ENCODE assay signal across 1 cellular context in the genomic region with DNA sequence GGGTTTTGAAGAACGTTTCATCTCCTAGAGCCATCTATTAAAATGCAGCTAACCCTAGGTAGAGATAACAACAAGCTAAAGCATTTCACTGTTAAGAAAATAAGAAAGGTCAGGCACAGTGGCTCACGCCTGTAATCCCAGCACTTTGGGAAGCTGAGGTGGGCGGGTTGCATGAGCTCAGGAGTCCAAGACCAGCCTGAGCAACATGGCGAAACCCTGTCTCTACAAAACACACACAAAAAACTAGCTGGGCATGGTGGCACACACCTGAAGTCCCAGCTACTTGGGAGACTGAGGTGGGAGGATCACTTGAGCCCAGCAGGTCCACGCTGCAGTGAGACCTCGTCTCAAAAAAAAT.
TF ChIP-seq lines count a peak whose summit lies in the region.

No MANE protein-coding gene starts in this region.

TF ChIP-seq in HepG2, 621 proteins besides CTCF, POLR2A, EP300 and RAD21 (continued from another document):
- TF ChIP-seq ERF (CRISPR knock-in tag; IDR thresholded peaks at IDR 0.05) (no peak), ZNF644 (CRISPR knock-in tag; IDR thresholded peaks at IDR 0.05; ENCODE audit: low read depth) (peak; percentile 79), YY1 (IDR thresholded peaks at IDR 0.05; ENCODE audit: insufficient read depth, insufficient replicate concordance, low read depth, low read length) (peak; percentile 34), POLR2G (IDR thresholded peaks at IDR 0.05; ENCODE audit: low read depth, low read length) (0 out of 2 replicates have a peak, but pooled peaks have one; percentile 20), RARG (CRISPR knock-in tag; IDR thresholded peaks at IDR 0.05; ENCODE audit: low read depth) (no peak), GPN1 (CRISPR knock-in tag; IDR thresholded peaks at IDR 0.05; ENCODE audit: borderline replicate concordance) (no peak), KAT8 (CRISPR knock-in tag; IDR thresholded peaks at IDR 0.05) (peak; percentile 12; the same call in 1 of the 2 replicates), HNF4A (CRISPR knock-in tag; IDR thresholded peaks at IDR 0.05) (0 out of 2 replicates have a peak, but pooled peaks have one; percentile 39), ATF7-NPFF (CRISPR knock-in tag; IDR thresholded peaks at IDR 0.05; ENCODE audit: low read depth) (no peak), SNAPC2 (CRISPR knock-in tag; IDR thresholded peaks at IDR 0.05) (no peak), SATB2 (CRISPR knock-in tag; IDR thresholded peaks at IDR 0.05) (no peak)
- TF ChIP-seq, protein P1, sequence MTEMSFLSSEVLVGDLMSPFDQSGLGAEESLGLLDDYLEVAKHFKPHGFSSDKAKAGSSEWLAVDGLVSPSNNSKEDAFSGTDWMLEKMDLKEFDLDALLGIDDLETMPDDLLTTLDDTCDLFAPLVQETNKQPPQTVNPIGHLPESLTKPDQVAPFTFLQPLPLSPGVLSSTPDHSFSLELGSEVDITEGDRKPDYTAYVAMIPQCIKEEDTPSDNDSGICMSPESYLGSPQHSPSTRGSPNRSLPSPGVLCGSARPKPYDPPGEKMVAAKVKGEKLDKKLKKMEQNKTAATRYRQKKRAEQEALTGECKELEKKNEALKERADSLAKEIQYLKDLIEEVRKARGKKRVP (CRISPR knock-in tag; IDR thresholded peaks at IDR 0.05): no peak
- TF ChIP-seq, protein P2, sequence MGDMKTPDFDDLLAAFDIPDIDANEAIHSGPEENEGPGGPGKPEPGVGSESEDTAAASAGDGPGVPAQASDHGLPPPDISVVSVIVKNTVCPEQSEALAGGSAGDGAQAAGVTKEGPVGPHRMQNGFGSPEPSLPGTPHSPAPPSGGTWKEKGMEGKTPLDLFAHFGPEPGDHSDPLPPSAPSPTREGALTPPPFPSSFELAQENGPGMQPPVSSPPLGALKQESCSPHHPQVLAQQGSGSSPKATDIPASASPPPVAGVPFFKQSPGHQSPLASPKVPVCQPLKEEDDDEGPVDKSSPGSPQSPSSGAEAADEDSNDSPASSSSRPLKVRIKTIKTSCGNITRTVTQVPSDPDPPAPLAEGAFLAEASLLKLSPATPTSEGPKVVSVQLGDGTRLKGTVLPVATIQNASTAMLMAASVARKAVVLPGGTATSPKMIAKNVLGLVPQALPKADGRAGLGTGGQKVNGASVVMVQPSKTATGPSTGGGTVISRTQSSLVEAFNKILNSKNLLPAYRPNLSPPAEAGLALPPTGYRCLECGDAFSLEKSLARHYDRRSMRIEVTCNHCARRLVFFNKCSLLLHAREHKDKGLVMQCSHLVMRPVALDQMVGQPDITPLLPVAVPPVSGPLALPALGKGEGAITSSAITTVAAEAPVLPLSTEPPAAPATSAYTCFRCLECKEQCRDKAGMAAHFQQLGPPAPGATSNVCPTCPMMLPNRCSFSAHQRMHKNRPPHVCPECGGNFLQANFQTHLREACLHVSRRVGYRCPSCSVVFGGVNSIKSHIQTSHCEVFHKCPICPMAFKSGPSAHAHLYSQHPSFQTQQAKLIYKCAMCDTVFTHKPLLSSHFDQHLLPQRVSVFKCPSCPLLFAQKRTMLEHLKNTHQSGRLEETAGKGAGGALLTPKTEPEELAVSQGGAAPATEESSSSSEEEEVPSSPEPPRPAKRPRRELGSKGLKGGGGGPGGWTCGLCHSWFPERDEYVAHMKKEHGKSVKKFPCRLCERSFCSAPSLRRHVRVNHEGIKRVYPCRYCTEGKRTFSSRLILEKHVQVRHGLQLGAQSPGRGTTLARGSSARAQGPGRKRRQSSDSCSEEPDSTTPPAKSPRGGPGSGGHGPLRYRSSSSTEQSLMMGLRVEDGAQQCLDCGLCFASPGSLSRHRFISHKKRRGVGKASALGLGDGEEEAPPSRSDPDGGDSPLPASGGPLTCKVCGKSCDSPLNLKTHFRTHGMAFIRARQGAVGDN (CRISPR knock-in tag; IDR thresholded peaks at IDR 0.05): no peak
- TF ChIP-seq, protein P3, sequence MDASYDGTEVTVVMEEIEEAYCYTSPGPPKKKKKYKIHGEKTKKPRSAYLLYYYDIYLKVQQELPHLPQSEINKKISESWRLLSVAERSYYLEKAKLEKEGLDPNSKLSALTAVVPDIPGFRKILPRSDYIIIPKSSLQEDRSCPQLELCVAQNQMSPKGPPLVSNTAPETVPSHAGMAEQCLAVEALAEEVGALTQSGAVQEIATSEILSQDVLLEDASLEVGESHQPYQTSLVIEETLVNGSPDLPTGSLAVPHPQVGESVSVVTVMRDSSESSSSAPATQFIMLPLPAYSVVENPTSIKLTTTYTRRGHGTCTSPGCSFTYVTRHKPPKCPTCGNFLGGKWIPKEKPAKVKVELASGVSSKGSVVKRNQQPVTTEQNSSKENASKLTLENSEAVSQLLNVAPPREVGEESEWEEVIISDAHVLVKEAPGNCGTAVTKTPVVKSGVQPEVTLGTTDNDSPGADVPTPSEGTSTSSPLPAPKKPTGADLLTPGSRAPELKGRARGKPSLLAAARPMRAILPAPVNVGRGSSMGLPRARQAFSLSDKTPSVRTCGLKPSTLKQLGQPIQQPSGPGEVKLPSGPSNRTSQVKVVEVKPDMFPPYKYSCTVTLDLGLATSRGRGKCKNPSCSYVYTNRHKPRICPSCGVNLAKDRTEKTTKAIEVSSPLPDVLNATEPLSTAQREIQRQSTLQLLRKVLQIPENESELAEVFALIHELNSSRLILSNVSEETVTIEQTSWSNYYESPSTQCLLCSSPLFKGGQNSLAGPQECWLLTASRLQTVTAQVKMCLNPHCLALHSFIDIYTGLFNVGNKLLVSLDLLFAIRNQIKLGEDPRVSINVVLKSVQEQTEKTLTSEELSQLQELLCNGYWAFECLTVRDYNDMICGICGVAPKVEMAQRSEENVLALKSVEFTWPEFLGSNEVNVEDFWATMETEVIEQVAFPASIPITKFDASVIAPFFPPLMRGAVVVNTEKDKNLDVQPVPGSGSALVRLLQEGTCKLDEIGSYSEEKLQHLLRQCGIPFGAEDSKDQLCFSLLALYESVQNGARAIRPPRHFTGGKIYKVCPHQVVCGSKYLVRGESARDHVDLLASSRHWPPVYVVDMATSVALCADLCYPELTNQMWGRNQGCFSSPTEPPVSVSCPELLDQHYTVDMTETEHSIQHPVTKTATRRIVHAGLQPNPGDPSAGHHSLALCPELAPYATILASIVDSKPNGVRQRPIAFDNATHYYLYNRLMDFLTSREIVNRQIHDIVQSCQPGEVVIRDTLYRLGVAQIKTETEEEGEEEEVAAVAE (CRISPR knock-in tag; IDR thresholded peaks at IDR 0.05; ENCODE audit: borderline replicate concordance): no peak
